Comparison of ENCODE assay signal across 25 cellular contexts in the genomic region with DNA sequence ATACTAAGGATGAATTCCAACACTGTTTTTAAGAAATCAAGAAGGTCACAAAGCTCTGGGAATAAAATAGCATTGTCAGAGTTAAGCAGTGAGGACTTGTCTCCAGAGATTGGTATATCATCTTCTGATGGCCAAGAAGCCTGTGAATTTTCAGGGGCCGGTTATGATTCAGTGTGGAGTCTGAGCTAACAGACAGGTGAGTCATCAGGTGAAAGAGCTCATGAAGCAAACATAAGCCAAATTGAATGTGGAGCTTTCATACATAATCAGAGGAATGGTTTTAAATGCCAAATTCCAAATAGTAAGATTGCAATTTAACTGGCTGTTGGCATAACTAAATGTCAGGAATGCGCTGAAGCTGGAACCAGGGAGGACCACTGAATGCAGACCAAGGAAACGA.
DNase-seq lines count a peak whose midpoint lies in the region; ATAC-seq, FAIRE-seq and TF ChIP-seq lines count a peak whose summit lies in the region.
"Had no signal": no experiment of that assay in that cellular context is flagged by ENCODE, and none has a peak within 500 bp of the region (broad histone marks: within the 10 kb centered on the region; RNA-seq: fewer than 3 reads in every experiment).

No MANE protein-coding gene starts in this region.

- H3K27me3 ChIP-seq in breast epithelium = no peaks in the 10 kb centered on the region
- no peaks in the 10 kb centered on the region for H3K27me3 ChIP-seq in brain microvascular endothelial cell (replicated peaks)
- H3K27me3 ChIP-seq: BE2C, heart left ventricle had no signal

- no peak for ATAC-seq in WTC11
- ATAC-seq: heart left ventricle; mucosa of descending colon; psoas muscle; stimulated activated memory B cell treated with anti-CD40 and anti-IgM and Interleukin-4, amounts not matched to agents 10 μg/mL and 1 μg/mL and 100 μg/mL, for 72 hours had no signal

- H3K27ac Mint-ChIP-seq in MCF 10A (ENCODE audit: low read depth, unreplicated experiment) = no peak overlapping the region
- no peak overlapping the region for H3K27ac Mint-ChIP-seq in WTC11
- H3K27ac Mint-ChIP-seq: activated CD4-positive, alpha-beta memory T cell treated with anti-CD3 and anti-CD28 coated beads for 36 hours; activated naive CD8-positive, alpha-beta T cell treated with anti-CD3 and anti-CD28 coated beads, Interleukin-2, amount 10 ng/mL, durations not matched to agents 7 days and 5 days; nephron progenitor cell; stimulated activated memory B cell treated with anti-CD40 and anti-IgM and Interleukin-4, amounts not matched to agents 10 μg/mL and 1 μg/mL and 100 μg/mL, for 72 hours had no signal

- intact Hi-C loops in MCF 10A (cut with micrococcal nuclease) = no loop called here
- intact Hi-C loops in breast epithelium (cut with DNase I; ENCODE audit: low total_unique reads) = no loop called here

- no peaks in the 10 kb centered on the region for H3K9me3 ChIP-seq in breast epithelium
- H3K9me3 ChIP-seq: BE2C, heart left ventricle, mucosa of descending colon, psoas muscle had no signal

- H3K4me3 ChIP-seq in breast epithelium = no peak overlapping the region
- no peak overlapping the region for H3K4me3 ChIP-seq in brain microvascular endothelial cell (ENCODE audit: low read depth, low read length)
- H3K4me3 ChIP-seq: coronary artery, heart left ventricle, mucosa of descending colon, psoas muscle, skin epidermis had no signal

- peaks cover 6% of the 10 kb centered on the region for H3K4me1 Mint-ChIP-seq in MCF 10A (ENCODE audit: insufficient read depth, unreplicated experiment)
- no peaks in the 10 kb centered on the region for H3K4me1 Mint-ChIP-seq in WTC11
- H3K4me1 Mint-ChIP-seq: activated naive CD8-positive, alpha-beta T cell treated with anti-CD3 and anti-CD28 coated beads, Interleukin-2, amount 10 ng/mL, durations not matched to agents 7 days and 5 days; stimulated activated memory B cell treated with anti-CD40 and anti-IgM and Interleukin-4, amounts not matched to agents 10 μg/mL and 1 μg/mL and 100 μg/mL, for 72 hours had no signal

- H3K36me3 ChIP-seq in breast epithelium = no peaks in the 10 kb centered on the region
- H3K36me3 ChIP-seq in brain microvascular endothelial cell (replicated peaks) = no peaks in the 10 kb centered on the region
- H3K36me3 ChIP-seq: BE2C, heart left ventricle had no signal

- H3K9me3 Mint-ChIP-seq in MCF 10A (ENCODE audit: unreplicated experiment) (no peaks in the 10 kb centered on the region), WTC11 (no peaks in the 10 kb centered on the region)
- H3K9me3 Mint-ChIP-seq: activated naive CD8-positive, alpha-beta T cell treated with anti-CD3 and anti-CD28 coated beads, Interleukin-2, amount 10 ng/mL, durations not matched to agents 7 days and 5 days; nephron progenitor cell; stimulated activated memory B cell treated with anti-CD40 and anti-IgM and Interleukin-4, amounts not matched to agents 10 μg/mL and 1 μg/mL and 100 μg/mL, for 72 hours had no signal

- FAIRE-seq in islet of Langerhans (lab: Jason Lieb, UNC) = peak; percentile 90
- FAIRE-seq: A204.1 had no signal

- H3K27me3 Mint-ChIP-seq in MCF 10A (ENCODE audit: insufficient read depth, unreplicated experiment) (no peaks in the 10 kb centered on the region), WTC11 (ENCODE audit: low read depth) (no peaks in the 10 kb centered on the region)
- H3K27me3 Mint-ChIP-seq: activated CD4-positive, alpha-beta memory T cell treated with anti-CD3 and anti-CD28 coated beads for 36 hours; stimulated activated memory B cell treated with anti-CD40 and anti-IgM and Interleukin-4, amounts not matched to agents 10 μg/mL and 1 μg/mL and 100 μg/mL, for 72 hours had no signal

- H3K27ac ChIP-seq in breast epithelium (no peak overlapping the region), brain microvascular endothelial cell (no peak overlapping the region)
- H3K27ac ChIP-seq: coronary artery, heart left ventricle, psoas muscle, skin epidermis had no signal

- TF ChIP-seq CTCF in MCF 10A (IDR thresholded peaks at IDR 0.05; ENCODE audit: unreplicated experiment) (no peak), breast epithelium (IDR thresholded peaks at IDR 0.05) (no peak), brain microvascular endothelial cell (IDR thresholded peaks at IDR 0.05; ENCODE audit: low read depth, low read length, missing control alignments) (no peak), WTC11 (IDR thresholded peaks at IDR 0.05) (no peak)

- POLR2A ChIA-PET in MCF 10A (lab: Yijun Ruan, JAX) (interaction anchor here (0.7 to 1.6 kb wide), 4 partner anchors 23 to 849 kb away, joined by 3 to 4 read pairs (median 4); no protein-coding TSS in a partner anchor), WTC11 (lab: Charles Lee) (no interaction called here)

- no peak overlapping the region for H3K4me3 Mint-ChIP-seq in MCF 10A (ENCODE audit: unreplicated experiment)
- H3K4me3 Mint-ChIP-seq in WTC11 = no peak overlapping the region
- H3K4me3 Mint-ChIP-seq: activated CD4-positive, alpha-beta memory T cell treated with anti-CD3 and anti-CD28 coated beads for 36 hours; activated naive CD8-positive, alpha-beta T cell treated with anti-CD3 and anti-CD28 coated beads, Interleukin-2, amount 10 ng/mL, durations not matched to agents 7 days and 5 days; nephron progenitor cell; stimulated activated memory B cell treated with anti-CD40 and anti-IgM and Interleukin-4, amounts not matched to agents 10 μg/mL and 1 μg/mL and 100 μg/mL, for 72 hours had no signal

- CTCF ChIA-PET in MCF 10A (lab: Yijun Ruan, JAX) = interaction anchor here (0.8 to 1.7 kb wide), 2 partner anchors 12 to 22 kb away, joined by 3 to 4 read pairs; no protein-coding TSS in a partner anchor
- CTCF ChIA-PET in WTC11 (lab: Charles Lee) = no interaction called here

- no TSS peak for BruUV-seq in MCF 10A (replicated peaks; lab: Mats Ljungman, UMichigan)

- in situ Hi-C loops in brain microvascular endothelial cell (cut with HindIII; ENCODE audit: low pct_ligation_motif_present, low sequenced_read_pairs) = no loop called here

- no peak for TF ChIP-seq POLR2A in breast epithelium (IDR thresholded peaks at IDR 0.05)

- peak; percentile 67 for DNase-seq in MCF 10A (ENCODE audit: unreplicated experiment)
- DNase-seq in breast epithelium (ENCODE audit: low spot score in 2 of 2) = no peak
- DNase-seq in brain microvascular endothelial cell = peak; percentile 42
- no peak for DNase-seq in WTC11 (ENCODE audit: low spot score)
- DNase-seq in OCI-M1 (lab: John Stamatoyannopoulos, UW) = no peak
- DNase-seq in stimulated activated naive CD4-positive, alpha-beta T cell treated with Interleukin-2 at 50 U/mL for 16 hours (lab: John Stamatoyannopoulos, UW) = no peak
- DNase-seq in pons (ENCODE audit: low spot score) = no peak
- DNase-seq: activated CD4-positive, alpha-beta memory T cell treated with anti-CD3 and anti-CD28 coated beads for 36 hours; activated CD4-positive, CD25-positive, alpha-beta regulatory T cell; activated effector memory CD4-positive, alpha-beta T cell treated with Interleukin-2 at 50 U/mL for 16 hours; activated naive CD8-positive, alpha-beta T cell treated with anti-CD3 and anti-CD28 coated beads, Interleukin-2, amount 10 ng/mL, durations not matched to agents 7 days and 5 days; BE2C; heart left ventricle; mucosa of descending colon; NCI-H1417; NCI-H524 treated with DMSO at 0.1 percent for 48 hours; nephron progenitor cell; psoas muscle; Right ventricle myocardium superior; T1000 had no signal

- no peaks in the 10 kb centered on the region for H3K36me3 Mint-ChIP-seq in MCF 10A (ENCODE audit: insufficient read depth, unreplicated experiment)
- no peaks in the 10 kb centered on the region for H3K36me3 Mint-ChIP-seq in WTC11
- H3K36me3 Mint-ChIP-seq: activated CD4-positive, alpha-beta memory T cell treated with anti-CD3 and anti-CD28 coated beads for 36 hours; activated naive CD8-positive, alpha-beta T cell treated with anti-CD3 and anti-CD28 coated beads, Interleukin-2, amount 10 ng/mL, durations not matched to agents 7 days and 5 days; stimulated activated memory B cell treated with anti-CD40 and anti-IgM and Interleukin-4, amounts not matched to agents 10 μg/mL and 1 μg/mL and 100 μg/mL, for 72 hours had no signal

- no peaks in the 10 kb centered on the region for H3K4me1 ChIP-seq in breast epithelium
- H3K4me1 ChIP-seq: BE2C, heart left ventricle, psoas muscle had no signal

TF ChIP-seq in WTC11, 78 proteins besides CTCF, POLR2A, EP300 and RAD21:
- TF ChIP-seq HMGXB4 (CRISPR knock-in tag; IDR thresholded peaks at IDR 0.05) (no peak), KAT7 (CRISPR knock-in tag; IDR thresholded peaks at IDR 0.05; ENCODE audit: borderline replicate concordance) (no peak), NR1H2 (CRISPR knock-in tag; IDR thresholded peaks at IDR 0.05) (no peak), SMAD3 (CRISPR knock-in tag; IDR thresholded peaks at IDR 0.05; ENCODE audit: borderline replicate concordance) (no peak)
- TF ChIP-seq, protein P1, sequence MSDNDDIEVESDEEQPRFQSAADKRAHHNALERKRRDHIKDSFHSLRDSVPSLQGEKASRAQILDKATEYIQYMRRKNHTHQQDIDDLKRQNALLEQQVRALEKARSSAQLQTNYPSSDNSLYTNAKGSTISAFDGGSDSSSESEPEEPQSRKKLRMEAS (CRISPR knock-in tag; IDR thresholded peaks at IDR 0.05) = no peak
- TF ChIP-seq, protein P2, sequence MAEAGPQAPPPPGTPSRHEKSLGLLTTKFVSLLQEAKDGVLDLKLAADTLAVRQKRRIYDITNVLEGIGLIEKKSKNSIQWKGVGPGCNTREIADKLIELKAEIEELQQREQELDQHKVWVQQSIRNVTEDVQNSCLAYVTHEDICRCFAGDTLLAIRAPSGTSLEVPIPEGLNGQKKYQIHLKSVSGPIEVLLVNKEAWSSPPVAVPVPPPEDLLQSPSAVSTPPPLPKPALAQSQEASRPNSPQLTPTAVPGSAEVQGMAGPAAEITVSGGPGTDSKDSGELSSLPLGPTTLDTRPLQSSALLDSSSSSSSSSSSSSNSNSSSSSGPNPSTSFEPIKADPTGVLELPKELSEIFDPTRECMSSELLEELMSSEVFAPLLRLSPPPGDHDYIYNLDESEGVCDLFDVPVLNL (CRISPR knock-in tag; IDR thresholded peaks at IDR 0.05; ENCODE audit: borderline replicate concordance, low read depth) = no peak

Comparison
In these comparisons a context has a peak if more than half of its experiments do, and no peak if none do; other contexts are left out.
1. DNase-seq: peak in MCF 10A (single experiment) and brain microvascular endothelial cell (single experiment); none in breast epithelium (0 of 2), WTC11 (single experiment), OCI-M1 (single experiment), stimulated activated naive CD4-positive, alpha-beta T cell treated with Interleukin-2 at 50 U/mL for 16 hours (single experiment) and pons (single experiment).